24 cellular contexts compared by ENCODE assay signal in the genomic region with DNA sequence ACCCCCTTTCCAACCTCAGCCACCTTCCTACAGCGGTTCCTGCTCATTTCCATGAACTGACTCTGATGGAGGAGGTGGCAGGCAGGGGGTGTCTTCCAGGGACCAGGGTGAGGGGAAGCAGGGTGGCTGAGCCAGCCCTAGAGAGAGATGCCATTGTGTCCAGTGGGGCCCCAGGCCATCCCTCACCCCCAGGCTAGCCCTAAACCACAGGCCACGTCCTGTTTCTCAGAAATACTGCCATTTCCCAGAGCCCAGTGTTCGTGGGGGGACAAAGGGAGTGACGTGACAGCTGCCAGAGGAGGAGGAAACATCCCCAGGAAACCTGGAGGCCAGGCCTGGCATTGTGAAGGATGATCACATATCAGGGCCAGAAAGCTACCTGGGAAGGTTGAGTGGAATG. TPM values are rescaled to one million over a fixed set of nuclear protein-coding genes. Genes with fewer than 3 reads are reported as not detected.
"Had no signal": no experiment of that assay in that cellular context is flagged by ENCODE, and none has a peak within 500 bp of the region (broad histone marks: within the 10 kb centered on the region; RNA-seq: fewer than 3 reads in every experiment).

No MANE protein-coding gene starts in this region.

- H3K4me3 ChIP-seq: esophagus muscularis mucosa, gastrocnemius medialis, heart right ventricle, ovary, right atrium auricular region, testis, tibial nerve, upper lobe of right lung, vagina had no signal

- ATAC-seq: effector memory CD8-positive, alpha-beta T cell; gastrocnemius medialis; left lobe of liver; naive thymus-derived CD4-positive, alpha-beta T cell; upper lobe of right lung had no signal

- H3K27me3 ChIP-seq: esophagus muscularis mucosa, gastrocnemius medialis, heart right ventricle, ovary, right atrium auricular region, testis, tibial nerve, upper lobe of right lung, vagina had no signal

- H3K9me3 ChIP-seq: esophagus muscularis mucosa, gastrocnemius medialis, ovary, right atrium auricular region, testis, upper lobe of right lung, vagina had no signal

- H3K36me3 ChIP-seq: esophagus muscularis mucosa, gastrocnemius medialis, heart right ventricle, ovary, right atrium auricular region, tibial nerve, upper lobe of right lung, vagina had no signal

- H3K27ac ChIP-seq: epithelial cell of prostate, esophagus muscularis mucosa, gastrocnemius medialis, heart right ventricle, ovary, right atrium auricular region, testis, tibial nerve, upper lobe of right lung, vagina had no signal

- FAIRE-seq: islet of Langerhans, small intestine had no signal

- DNase-seq: effector memory CD8-positive, alpha-beta T cell; gastrocnemius medialis; heart right ventricle; hypothalamus; kidney glomerular epithelial cell; mammary epithelial cell; naive thymus-derived CD4-positive, alpha-beta T cell; nucleus accumbens; ovary; small intestine; stimulated activated CD4-positive, alpha-beta T cell treated with anti-CD3 and anti-CD28 coated beads, Interleukin-2, amount 100 ng/mL, for 48 hours; testis; upper lobe of right lung had no signal

RNA-seq across cellular contexts. Expression of a gene that starts 39.5 kb away (rescaled TPM):
- total RNA-seq: fibroblast of villous mesenchyme; lower leg skin; mammary epithelial cell; mononuclear cell; naive thymus-derived CD4-positive, alpha-beta T cell; subcutaneous adipose tissue; tibial nerve had no signal
- polyA plus RNA-seq: mammary epithelial cell; naive thymus-derived CD4-positive, alpha-beta T cell had no signal
